Comparison of ENCODE assay signal across 9 cellular contexts in genomic region chr12:71392521-71393145, GRCh38. TPM values are rescaled to one million over a fixed set of nuclear protein-coding genes. Genes with fewer than 3 reads are reported as not detected.
A peak's percentile ranks its signal among the peaks of the same experiment; 100 is the strongest.
DNase-seq lines count a peak whose midpoint lies in the region; ATAC-seq and TF ChIP-seq lines count a peak whose summit lies in the region.
"Had no signal": no experiment of that assay in that cellular context is flagged by ENCODE, and none has a peak within 500 bp of the region (broad histone marks: within the 10 kb centered on the region; RNA-seq: fewer than 3 reads in every experiment).

No MANE protein-coding gene starts in this region.

- CTCF ChIA-PET in MCF 10A (lab: Yijun Ruan, JAX), result interaction anchor here (0.6 to 3.0 kb wide), 39 partner anchors 9 to 1073 kb away, joined by 3 to 80 read pairs (median 4); no protein-coding TSS in a partner anchor

- no peak overlapping the region for H3K27ac ChIP-seq in upper lobe of left lung

- no peak for TF ChIP-seq POLR2A in upper lobe of left lung (IDR thresholded peaks at IDR 0.05)

- peak; percentile 67 for TF ChIP-seq CTCF in MCF 10A (IDR thresholded peaks at IDR 0.05; ENCODE audit: unreplicated experiment)
- peak; percentile 54 to 84 (median 70) for TF ChIP-seq CTCF in upper lobe of left lung (IDR thresholded peaks at IDR 0.05)

- H3K9me3 ChIP-seq in upper lobe of left lung, result no peaks in the 10 kb centered on the region

- H3K9me3 Mint-ChIP-seq in MCF 10A (ENCODE audit: unreplicated experiment), result no peaks in the 10 kb centered on the region
- H3K9me3 Mint-ChIP-seq: stimulated activated naive CD8-positive, alpha-beta T cell treated with anti-CD3 and anti-CD28 coated beads, Interleukin-15, Interleukin-2, amounts not matched to agents 100 ng/mL and 50 ng/mL, for 24 hours had no signal

- H3K27me3 ChIP-seq in upper lobe of left lung, result no peaks in the 10 kb centered on the region

- DNase-seq in GM04504 (ENCODE audit: low read depth), result peak; percentile 46
- peak; percentile 8 for DNase-seq in HK-2 (ENCODE audit: unreplicated experiment)
- DNase-seq in NCI-H748 treated with DMSO at 0.1 percent for 48 hours (lab: John Stamatoyannopoulos, UW), result peak; percentile 86
- DNase-seq in MCF 10A (ENCODE audit: unreplicated experiment), result peak; percentile 70
- peak; percentile 81 for DNase-seq in kidney glomerular epithelial cell (lab: John Stamatoyannopoulos, UW)
- DNase-seq in upper lobe of left lung, result no peak
- DNase-seq in effector CD8-positive, alpha-beta T cell (lab: John Stamatoyannopoulos, UW), result no peak

- no peak overlapping the region for H3K4me3 Mint-ChIP-seq in MCF 10A (ENCODE audit: unreplicated experiment)
- H3K4me3 Mint-ChIP-seq: stimulated activated naive CD8-positive, alpha-beta T cell treated with anti-CD3 and anti-CD28 coated beads, Interleukin-15, Interleukin-2, amounts not matched to agents 100 ng/mL and 50 ng/mL, for 24 hours had no signal

- H3K4me3 ChIP-seq in upper lobe of left lung, result no peak overlapping the region

- intact Hi-C loops in MCF 10A (cut with micrococcal nuclease), result loop anchor here (1.0 kb wide), 2 partner anchors 175 to 659 kb away; no protein-coding TSS in a partner anchor

- 45 to 48% methylated on average over 10 of the region's 10 CpGs for WGBS in upper lobe of left lung, 2 donors

- H3K36me3 ChIP-seq in upper lobe of left lung, result no peaks in the 10 kb centered on the region

- H3K36me3 Mint-ChIP-seq in MCF 10A (ENCODE audit: insufficient read depth, unreplicated experiment), result no peaks in the 10 kb centered on the region

- POLR2A ChIA-PET in MCF 10A (lab: Yijun Ruan, JAX), result interaction anchor here (0.6 to 1.0 kb wide), 4 partner anchors 33 to 177 kb away, joined by 3 to 6 read pairs (median 4); no protein-coding TSS in a partner anchor

- no TSS peak for BruUV-seq in MCF 10A (replicated peaks; lab: Mats Ljungman, UMichigan)

- no peak for TF ChIP-seq EP300 in upper lobe of left lung (IDR thresholded peaks at IDR 0.05)

- H3K27ac Mint-ChIP-seq in MCF 10A (ENCODE audit: low read depth, unreplicated experiment), result no peak overlapping the region
- H3K27ac Mint-ChIP-seq: stimulated activated naive CD8-positive, alpha-beta T cell treated with anti-CD3 and anti-CD28 coated beads, Interleukin-15, Interleukin-2, amounts not matched to agents 100 ng/mL and 50 ng/mL, for 24 hours had no signal

- H3K4me1 Mint-ChIP-seq in MCF 10A (ENCODE audit: insufficient read depth, unreplicated experiment), result no peaks in the 10 kb centered on the region

- H3K4me1 ChIP-seq in upper lobe of left lung, result peaks cover 0 to 4% (median 0%) of the 10 kb centered on the region in 4 donors

- ATAC-seq in GM21528 (IDR thresholded peaks at IDR 0.05; ENCODE audit: low FRiP score, unreplicated experiment) (peak; percentile 95), upper lobe of left lung (ENCODE audit: low FRiP score in 2 of 2) (peak; percentile 73 to 83)

- H3K27me3 Mint-ChIP-seq in MCF 10A (ENCODE audit: insufficient read depth, unreplicated experiment), result no peaks in the 10 kb centered on the region

RNA-seq across cellular contexts. Expression of gene LGR5, which starts 47.0 kb away (rescaled TPM):
- total RNA-seq in MCF 10A (2022) (not detected in 2 replicates), upper lobe of left lung (1 to 10 TPM in 1 of 6 donors, under 1 TPM in 3, not detected in 2; 0.27 to 1.2 (median 0.75) TPM)

Comparison
In these comparisons a context has a peak if more than half of its experiments do, and no peak if none do; other contexts are left out.
1. DNase-seq: peak in GM04504 (single experiment), HK-2 (single experiment), NCI-H748 treated with DMSO at 0.1 percent for 48 hours (single experiment), MCF 10A (single experiment) and kidney glomerular epithelial cell (single experiment); none in upper lobe of left lung (0 of 2) and effector CD8-positive, alpha-beta T cell (single experiment).